ENCODE assay signal across 27 cellular contexts in the genomic region with DNA sequence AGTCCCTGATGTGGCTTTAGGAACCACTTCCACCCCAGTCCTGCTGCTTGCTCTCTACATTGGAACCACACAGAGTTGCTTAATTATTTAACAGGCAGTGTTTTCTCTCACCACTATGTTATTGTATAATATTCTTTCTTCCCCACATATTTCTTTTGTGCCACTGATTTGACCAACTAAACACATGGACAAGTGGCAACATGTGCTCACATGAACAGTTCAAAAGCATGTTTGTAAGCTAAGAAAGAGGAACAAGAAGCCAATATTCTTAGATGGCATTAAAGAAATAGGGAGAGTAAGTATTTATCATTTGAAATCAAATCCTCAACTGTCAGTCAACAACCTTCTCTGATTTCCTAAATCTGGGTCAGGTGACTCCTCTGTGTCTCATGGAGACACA.
"Had no signal": no experiment of that assay in that cellular context is flagged by ENCODE, and none has a peak within 500 bp of the region (broad histone marks: within the 10 kb centered on the region; RNA-seq: fewer than 3 reads in every experiment).

No MANE protein-coding gene starts in this region.

- H3K27me3 ChIP-seq: brain microvascular endothelial cell, cardiac muscle cell, colonic mucosa, esophagus squamous epithelium had no signal

- H3K9me3 ChIP-seq: colonic mucosa, esophagus squamous epithelium had no signal

- H3K27ac ChIP-seq: brain microvascular endothelial cell, cardiac muscle cell, colonic mucosa, esophagus squamous epithelium, WERI-Rb-1 had no signal

- H3K4me3 ChIP-seq: cardiac muscle cell, colonic mucosa, esophagus squamous epithelium had no signal

- H3K4me1 ChIP-seq: colonic mucosa, esophagus squamous epithelium had no signal

- FAIRE-seq: astrocyte, frontal cortex had no signal

- DNase-seq: activated B cell treated with CpG ODN at 0.5 μM for 24 hours; activated CD4-positive, alpha-beta T cell treated with anti-CD3 and anti-CD28 coated beads for 48 hours; activated CD4-positive, alpha-beta T cell treated with anti-CD3 and anti-CD28 coated beads, Interleukin-2, amount 50 U/mL, for 1 hour; activated CD4-positive, alpha-beta T cell treated with anti-CD3 and anti-CD28 coated beads, Interleukin-2, amount 50 U/mL, for 48 hours; activated CD8-positive, alpha-beta memory T cell treated with anti-CD3 and anti-CD28 coated beads for 24 hours; activated CD8-positive, alpha-beta T cell treated with anti-CD3 and anti-CD28 coated beads for 36 hours; activated effector memory CD4-positive, alpha-beta T cell treated with Interleukin-2 at 50 U/mL for 16 hours; activated gamma-delta T cell treated with Interleukin-2 at 50 U/mL for 16 hours; activated naive CD4-positive, alpha-beta T cell treated with anti-CD3 and anti-CD28 coated beads, Interleukin-2, amount 50 U/mL, for 16 hours; activated naive CD4-positive, alpha-beta T cell treated with Interleukin-2 at 50 U/mL for 16 hours; activated T-cell treated with anti-CD3 and anti-CD28 coated beads, Interleukin-2, amount 50 U/mL, for 4 hours; amniotic stem cell; anterior cingulate cortex; brain microvascular endothelial cell; central memory CD4-positive, alpha-beta T cell; cerebellar nuclear complex; colonic mucosa; effector CD8-positive, alpha-beta T cell; esophagus squamous epithelium; head of caudate nucleus; T-helper 1 cell; T-helper 17 cell; T1000; WERI-Rb-1 had no signal

- H3K36me3 ChIP-seq: brain microvascular endothelial cell, cardiac muscle cell, colonic mucosa, esophagus squamous epithelium, WERI-Rb-1 had no signal
